Comparison of ENCODE assay signal across 14 cellular contexts in genomic region chr11:61083601-61084147, GRCh38. TPM values are rescaled to one million over a fixed set of nuclear protein-coding genes. Genes with fewer than 3 reads are reported as not detected.
DNase-seq lines count a peak whose midpoint lies in the region; ATAC-seq, FAIRE-seq and TF ChIP-seq lines count a peak whose summit lies in the region.
"Had no signal": no experiment of that assay in that cellular context is flagged by ENCODE, and none has a peak within 500 bp of the region (broad histone marks: within the 10 kb centered on the region; RNA-seq: fewer than 3 reads in every experiment).

No MANE protein-coding gene starts in this region.

- no peak for FAIRE-seq in RCC 7860 (lab: Jason Lieb, UNC)
- FAIRE-seq: D721Med, frontal cortex had no signal

- peaks cover 37% of the 10 kb centered on the region for H3K36me3 Mint-ChIP-seq in activated CD8-positive, alpha-beta T cell treated with anti-CD3 and anti-CD28 coated beads for 36 hours (ENCODE audit: low read depth)
- peaks cover 18 to 40% of the 10 kb centered on the region in 2 donors for H3K36me3 Mint-ChIP-seq in stimulated activated naive B cell treated with anti-CD40 and anti-IgM and Interleukin-4, amounts not matched to agents 10 μg/mL and 1 μg/mL and 100 μg/mL, for 72 hours

- intact Hi-C loops in activated CD8-positive, alpha-beta T cell treated with anti-CD3 and anti-CD28 coated beads for 36 hours (cut with micrococcal nuclease): no loop called here

- POLR2A ChIA-PET in activated CD8-positive, alpha-beta T cell treated with anti-CD3 and anti-CD28 coated beads for 36 hours (lab: Charles Lee): interaction anchor here (0.6 to 5.4 kb wide), 10 partner anchors 9 to 60 kb away, joined by 3 to 40 read pairs (median 3); partner anchors contain the start of gene CD5

- no peaks in the 10 kb centered on the region for H3K27me3 ChIP-seq in Peyer's patch

- CTCF ChIA-PET in activated CD8-positive, alpha-beta T cell treated with anti-CD3 and anti-CD28 coated beads for 36 hours (lab: Charles Lee): interaction anchor here (0.6 to 1.1 kb wide), 11 partner anchors 9 to 114 kb away, joined by 3 to 5 read pairs (median 3); no protein-coding TSS in a partner anchor

- no peaks in the 10 kb centered on the region for H3K36me3 ChIP-seq in Peyer's patch

- no peaks in the 10 kb centered on the region for H3K9me3 ChIP-seq in Peyer's patch

- peak overlapping the region; percentile 78 for H3K4me3 Mint-ChIP-seq in activated CD8-positive, alpha-beta T cell treated with anti-CD3 and anti-CD28 coated beads for 36 hours
- no peak overlapping the region for H3K4me3 Mint-ChIP-seq in stimulated activated naive B cell treated with anti-CD40 and anti-IgM and Interleukin-4, amounts not matched to agents 10 μg/mL and 1 μg/mL and 100 μg/mL, for 72 hours

- H3K9me3 Mint-ChIP-seq in activated CD8-positive, alpha-beta T cell treated with anti-CD3 and anti-CD28 coated beads for 36 hours: peaks cover 3% of the 10 kb centered on the region
- H3K9me3 Mint-ChIP-seq in stimulated activated naive B cell treated with anti-CD40 and anti-IgM and Interleukin-4, amounts not matched to agents 10 μg/mL and 1 μg/mL and 100 μg/mL, for 72 hours: peaks cover 0 to 1% of the 10 kb centered on the region in 2 donors

- peak; percentile 70 for ATAC-seq in activated CD8-positive, alpha-beta T cell treated with anti-CD3 and anti-CD28 coated beads for 36 hours
- ATAC-seq in stimulated activated naive B cell treated with anti-CD40 and anti-IgM and Interleukin-4, amounts not matched to agents 10 μg/mL and 1 μg/mL and 100 μg/mL, for 72 hours (replicated peaks): peak; percentile 46 to 62
- ATAC-seq in HG03159 (IDR thresholded peaks at IDR 0.05; ENCODE audit: unreplicated experiment): no peak

- no peak for TF ChIP-seq POLR2A in Peyer's patch (IDR thresholded peaks at IDR 0.05)

- DNase-seq in Peyer's patch (peak in 1 of 3 donors; percentile 79), middle frontal gyrus (ENCODE audit: extremely low spot score, low spot score) (no peak), RCC 7860 (ENCODE audit: low spot score) (no peak), UCSD-AML1 (lab: John Stamatoyannopoulos, UW; ENCODE audit: unreplicated experiment) (no peak)
- DNase-seq in activated CD8-positive, alpha-beta T cell treated with anti-CD3 and anti-CD28 coated beads for 36 hours: peak; percentile 83
- peak; percentile 79 for DNase-seq in central memory CD4-positive, alpha-beta T cell
- DNase-seq in stimulated activated naive B cell treated with anti-CD40 and anti-IgM and Interleukin-4, amounts not matched to agents 10 μg/mL and 1 μg/mL and 100 μg/mL, for 72 hours: no peak
- DNase-seq: NCI-H1092, NCI-H774 had no signal

- TF ChIP-seq CTCF in Peyer's patch (IDR thresholded peaks at IDR 0.05): no peak
- TF ChIP-seq CTCF in activated CD8-positive, alpha-beta T cell treated with anti-CD3 and anti-CD28 coated beads for 36 hours (IDR thresholded peaks at IDR 0.05): no peak

- H3K4me1 ChIP-seq in Peyer's patch: no peaks in the 10 kb centered on the region

- no peak overlapping the region for H3K4me3 ChIP-seq in Peyer's patch

- H3K27me3 Mint-ChIP-seq in activated CD8-positive, alpha-beta T cell treated with anti-CD3 and anti-CD28 coated beads for 36 hours: no peaks in the 10 kb centered on the region
- H3K27me3 Mint-ChIP-seq in stimulated activated naive B cell treated with anti-CD40 and anti-IgM and Interleukin-4, amounts not matched to agents 10 μg/mL and 1 μg/mL and 100 μg/mL, for 72 hours: no peaks in the 10 kb centered on the region

- peak overlapping the region; percentile 38 to 72 (median 62) for H3K27ac ChIP-seq in Peyer's patch
- H3K27ac ChIP-seq: HL-60 had no signal

- H3K4me1 Mint-ChIP-seq in activated CD8-positive, alpha-beta T cell treated with anti-CD3 and anti-CD28 coated beads for 36 hours (ENCODE audit: low read depth): peaks cover 65% of the 10 kb centered on the region
- peaks cover 26 to 43% of the 10 kb centered on the region in 2 donors for H3K4me1 Mint-ChIP-seq in stimulated activated naive B cell treated with anti-CD40 and anti-IgM and Interleukin-4, amounts not matched to agents 10 μg/mL and 1 μg/mL and 100 μg/mL, for 72 hours

- H3K27ac Mint-ChIP-seq in activated CD8-positive, alpha-beta T cell treated with anti-CD3 and anti-CD28 coated beads for 36 hours: peak overlapping the region; percentile 88
- peak overlapping the region; percentile 56 for H3K27ac Mint-ChIP-seq in stimulated activated naive B cell treated with anti-CD40 and anti-IgM and Interleukin-4, amounts not matched to agents 10 μg/mL and 1 μg/mL and 100 μg/mL, for 72 hours

RNA-seq across cellular contexts. Expression of gene CD5, which starts 18.6 kb away (rescaled TPM):
- total RNA-seq in Peyer's patch: 1 to 10 TPM; 1.5 to 8.3 (median 3.7) TPM
- 100 to 1,000 TPM; 214 to 215 TPM for total RNA-seq in activated CD8-positive, alpha-beta T cell treated with anti-CD3 and anti-CD28 coated beads for 36 hours
- total RNA-seq: dermis microvascular lymphatic vessel endothelial cell, frontal cortex had no signal

Comparison
In these comparisons a context has a peak if more than half of its experiments do, and no peak if none do; other contexts are left out.
1. DNase-seq: peak in activated CD8-positive, alpha-beta T cell treated with anti-CD3 and anti-CD28 coated beads for 36 hours (single experiment) and central memory CD4-positive, alpha-beta T cell (single experiment); none in stimulated activated naive B cell treated with anti-CD40 and anti-IgM and Interleukin-4, amounts not matched to agents 10 μg/mL and 1 μg/mL and 100 μg/mL, for 72 hours (single experiment), middle frontal gyrus (single experiment), RCC 7860 (single experiment) and UCSD-AML1 (single experiment).
2. RNA of gene CD5, which starts 18.6 kb away (total RNA-seq): 214 to 215 TPM in activated CD8-positive, alpha-beta T cell treated with anti-CD3 and anti-CD28 coated beads for 36 hours; 1.5 to 8.3 TPM in Peyer's patch; every median in the first group is over 10 times any median in the second.